ENCODE assay signal across 1 cellular context in the genomic region with DNA sequence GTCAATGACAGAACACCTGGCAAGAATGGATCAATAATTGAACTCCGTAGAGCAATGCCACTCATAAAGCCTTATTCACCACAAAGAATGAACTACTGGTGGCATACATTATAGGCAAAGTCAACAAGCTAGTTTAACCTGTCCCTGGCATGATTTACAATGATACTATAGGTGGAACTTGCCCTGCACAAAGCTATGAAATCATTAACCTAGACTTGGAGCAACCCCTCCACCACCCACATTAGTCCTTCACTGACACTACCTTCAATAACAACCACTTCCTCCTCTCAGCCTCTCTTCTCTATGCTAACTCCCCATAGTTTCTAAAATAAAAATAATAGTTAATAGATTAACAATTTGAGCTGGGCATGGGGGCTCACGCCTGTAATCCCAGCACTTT.
TF ChIP-seq lines count a peak whose summit lies in the region.

No MANE protein-coding gene starts in this region.

TF ChIP-seq in GM12878, 131 proteins besides CTCF, POLR2A, EP300 and RAD21:
- TF ChIP-seq MYB (IDR thresholded peaks at IDR 0.05; ENCODE audit: borderline replicate concordance, low read depth, low read length), result no peak
- no peak for TF ChIP-seq CHD2 (IDR thresholded peaks at IDR 0.05; ENCODE audit: borderline replicate concordance, low read depth, low read length)
- TF ChIP-seq ATF3 (IDR thresholded peaks at IDR 0.05; ENCODE audit: borderline replicate concordance, extremely low read depth, low read depth, low read length), result no peak
- TF ChIP-seq, protein P1, sequence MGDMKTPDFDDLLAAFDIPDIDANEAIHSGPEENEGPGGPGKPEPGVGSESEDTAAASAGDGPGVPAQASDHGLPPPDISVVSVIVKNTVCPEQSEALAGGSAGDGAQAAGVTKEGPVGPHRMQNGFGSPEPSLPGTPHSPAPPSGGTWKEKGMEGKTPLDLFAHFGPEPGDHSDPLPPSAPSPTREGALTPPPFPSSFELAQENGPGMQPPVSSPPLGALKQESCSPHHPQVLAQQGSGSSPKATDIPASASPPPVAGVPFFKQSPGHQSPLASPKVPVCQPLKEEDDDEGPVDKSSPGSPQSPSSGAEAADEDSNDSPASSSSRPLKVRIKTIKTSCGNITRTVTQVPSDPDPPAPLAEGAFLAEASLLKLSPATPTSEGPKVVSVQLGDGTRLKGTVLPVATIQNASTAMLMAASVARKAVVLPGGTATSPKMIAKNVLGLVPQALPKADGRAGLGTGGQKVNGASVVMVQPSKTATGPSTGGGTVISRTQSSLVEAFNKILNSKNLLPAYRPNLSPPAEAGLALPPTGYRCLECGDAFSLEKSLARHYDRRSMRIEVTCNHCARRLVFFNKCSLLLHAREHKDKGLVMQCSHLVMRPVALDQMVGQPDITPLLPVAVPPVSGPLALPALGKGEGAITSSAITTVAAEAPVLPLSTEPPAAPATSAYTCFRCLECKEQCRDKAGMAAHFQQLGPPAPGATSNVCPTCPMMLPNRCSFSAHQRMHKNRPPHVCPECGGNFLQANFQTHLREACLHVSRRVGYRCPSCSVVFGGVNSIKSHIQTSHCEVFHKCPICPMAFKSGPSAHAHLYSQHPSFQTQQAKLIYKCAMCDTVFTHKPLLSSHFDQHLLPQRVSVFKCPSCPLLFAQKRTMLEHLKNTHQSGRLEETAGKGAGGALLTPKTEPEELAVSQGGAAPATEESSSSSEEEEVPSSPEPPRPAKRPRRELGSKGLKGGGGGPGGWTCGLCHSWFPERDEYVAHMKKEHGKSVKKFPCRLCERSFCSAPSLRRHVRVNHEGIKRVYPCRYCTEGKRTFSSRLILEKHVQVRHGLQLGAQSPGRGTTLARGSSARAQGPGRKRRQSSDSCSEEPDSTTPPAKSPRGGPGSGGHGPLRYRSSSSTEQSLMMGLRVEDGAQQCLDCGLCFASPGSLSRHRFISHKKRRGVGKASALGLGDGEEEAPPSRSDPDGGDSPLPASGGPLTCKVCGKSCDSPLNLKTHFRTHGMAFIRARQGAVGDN (IDR thresholded peaks at IDR 0.05), result no peak
- TF ChIP-seq CBX3 (IDR thresholded peaks at IDR 0.05; ENCODE audit: borderline replicate concordance, low read depth), result no peak
- TF ChIP-seq MTA3 (IDR thresholded peaks at IDR 0.05; ENCODE audit: borderline replicate concordance, low read length), result no peak
- no peak for TF ChIP-seq IKZF2 (IDR thresholded peaks at IDR 0.05)
- TF ChIP-seq SMAD1 (IDR thresholded peaks at IDR 0.05; ENCODE audit: low read depth, partially characterized antibody), result no peak
- TF ChIP-seq CREB1 (IDR thresholded peaks at IDR 0.05; ENCODE audit: low read depth), result no peak
